ENCODE assay signal across 8 cellular contexts in genomic region chr1:31617917-31618746, GRCh38. TPM values are rescaled to one million over a fixed set of nuclear protein-coding genes. Genes with fewer than 3 reads are reported as not detected.
DNase-seq lines count a peak whose midpoint lies in the region; ATAC-seq, FAIRE-seq and TF ChIP-seq lines count a peak whose summit lies in the region.

No MANE protein-coding gene starts in this region.

- TF ChIP-seq POLR2A in body of pancreas (IDR thresholded peaks at IDR 0.05), result no peak

- H3K9ac ChIP-seq in kidney (ENCODE audit: low read length in 2 of 2), result no peak overlapping the region

- intact Hi-C loops in body of pancreas (cut with DNase I) (no loop called here), kidney (cut with DNase I) (no loop called here)

- peak; percentile 89 for ATAC-seq in SK-N-SH treated with all-trans-retinoic acid at 6 μM for 48 hours
- peak; percentile 76 for ATAC-seq in body of pancreas
- no peak for ATAC-seq in HG03460 (IDR thresholded peaks at IDR 0.05; ENCODE audit: unreplicated experiment)

- no peaks in the 10 kb centered on the region for H3K9me3 ChIP-seq in body of pancreas
- H3K9me3 ChIP-seq in kidney (ENCODE audit: control insufficient read depth in 1 of 2, low read length in 2 of 2), result no peaks in the 10 kb centered on the region

- H3K36me3 ChIP-seq in body of pancreas (replicated peaks in 1 of 2; ENCODE audit: insufficient read depth in 1 of 2, low read depth in 2 of 2) (no peaks in the 10 kb centered on the region), kidney (ENCODE audit: control insufficient read depth in 1 of 2, insufficient read depth in 2 of 2, low read length in 2 of 2) (no peaks in the 10 kb centered on the region)

- peak overlapping the region in 1 of 2 donors; percentile 20 for H3K4me3 ChIP-seq in body of pancreas
- peak overlapping the region in 1 of 2 donors; percentile 47 for H3K4me3 ChIP-seq in kidney (ENCODE audit: low read length in 2 of 2)

- DNase-seq in DMS153 treated with DMSO at 0.1 percent for 48 hours (lab: John Stamatoyannopoulos, UW; ENCODE audit: unreplicated experiment) (peak; percentile 64), HT1080 (ENCODE audit: low read depth) (peak; percentile 38), body of pancreas (peak in 3 of 4 donors; percentile 31 to 60 (median 48)), kidney (peak; percentile 82)
- peak; percentile 26 to 49 for DNase-seq in stimulated activated CD4-positive, alpha-beta T cell treated with anti-CD3 and anti-CD28 coated beads, Interleukin-4, amount 100 ng/mL, for 48 hours (ENCODE audit: low read depth in 2 of 2)
- DNase-seq in NK-92 treated with Interleukin-12 subunit alpha and Interleukin-12 subunit beta, amount 100 ng/mL, for 24 hours (lab: John Stamatoyannopoulos, UW), result no peak

- no peak for FAIRE-seq in kidney (lab: Jason Lieb, UNC)

- H3K4me1 ChIP-seq in body of pancreas (peaks cover 9% of the 10 kb centered on the region), kidney (ENCODE audit: control insufficient read depth in 1 of 2, insufficient read depth in 1 of 2, low read depth in 1 of 2, low read length in 2 of 2) (peaks cover 0 to 4% of the 10 kb centered on the region in 2 donors)

- H3K27ac ChIP-seq in body of pancreas (no peak overlapping the region), kidney (ENCODE audit: low read depth in 2 of 2, low read length in 2 of 2) (no peak overlapping the region)

- TF ChIP-seq CTCF in body of pancreas (IDR thresholded peaks at IDR 0.05) (peak; percentile 53 to 89 (median 63)), kidney (IDR thresholded peaks at IDR 0.05; ENCODE audit: borderline replicate concordance, extremely low read depth, insufficient read depth) (peak; percentile 66)

- 10 to 27% methylated on average over 7 to 47 of the region's 56 CpGs for WGBS in body of pancreas, 2 donors

- H3K27me3 ChIP-seq in body of pancreas, result peaks cover 0 to 5% of the 10 kb centered on the region in 2 donors

TF ChIP-seq in SK-N-SH treated with all-trans-retinoic acid at 6 μM for 48 hours, 23 proteins besides CTCF, POLR2A, EP300 and RAD21:
- no peak for TF ChIP-seq ZFP3 (CRISPR knock-in tag; IDR thresholded peaks at IDR 0.05)
TF ChIP-seq in SK-N-SH treated with all-trans-retinoic acid at 6 μM for 48 hours: peak in this region for 0.

RNA-seq across cellular contexts. Expression of gene HCRTR1, which starts 0.6 kb away (rescaled TPM):
- not detected in 2 replicates for total RNA-seq in HT1080 (2014; rRNA removed; shearing (Covaris generic))
- polyA plus RNA-seq in HT1080 (2015; cell fraction: cytosol; rRNA removed), result 0.06 and 0.07 TPM in 2 replicates
- 0.20 TPM in 1 of 2 replicates, not detected in the other for polyA plus RNA-seq in HT1080 (2015; cell fraction: nucleus; rRNA removed)
- not detected for total RNA-seq in body of pancreas
- 0.35 TPM for total RNA-seq in kidney
- polyA plus RNA-seq in kidney (ENCODE audit: insufficient read depth, low read depth, low replicate concordance), result not detected

RNA-seq across cellular contexts. Expression of gene PEF1, which starts 26.5 kb away (rescaled TPM):
- total RNA-seq in HT1080 (2014; rRNA removed; shearing (Covaris generic)), result 80.9 and 125 TPM in 2 replicates
- 70.5 and 73.9 TPM in 2 replicates for polyA plus RNA-seq in HT1080 (2015; cell fraction: cytosol; rRNA removed)
- 66.3 and 70.7 TPM in 2 replicates for polyA plus RNA-seq in HT1080 (2015; cell fraction: nucleus; rRNA removed)
- total RNA-seq in body of pancreas (10 to 100 TPM; 23.6 to 24.1 TPM), kidney (69.0 TPM)
- polyA plus RNA-seq in kidney (ENCODE audit: insufficient read depth, low read depth, low replicate concordance), result 120 TPM

RNA-seq across cellular contexts. Expression of gene TINAGL1, which starts 41.8 kb away (rescaled TPM):
- 14.5 and 16.0 TPM in 2 replicates for total RNA-seq in HT1080 (2014; rRNA removed; shearing (Covaris generic))
- polyA plus RNA-seq in HT1080 (2015; cell fraction: cytosol; rRNA removed), result 53.4 and 55.5 TPM in 2 replicates
- 50.8 and 58.7 TPM in 2 replicates for polyA plus RNA-seq in HT1080 (2015; cell fraction: nucleus; rRNA removed)
- total RNA-seq in body of pancreas (100 to 1,000 TPM in 1 of 2 donors, 10 to 100 TPM in 1; 47.2 to 148 TPM), kidney (246 TPM)
- 171 TPM for polyA plus RNA-seq in kidney (ENCODE audit: insufficient read depth, low read depth, low replicate concordance)
